1 cellular context compared by ENCODE assay signal in the genomic region with DNA sequence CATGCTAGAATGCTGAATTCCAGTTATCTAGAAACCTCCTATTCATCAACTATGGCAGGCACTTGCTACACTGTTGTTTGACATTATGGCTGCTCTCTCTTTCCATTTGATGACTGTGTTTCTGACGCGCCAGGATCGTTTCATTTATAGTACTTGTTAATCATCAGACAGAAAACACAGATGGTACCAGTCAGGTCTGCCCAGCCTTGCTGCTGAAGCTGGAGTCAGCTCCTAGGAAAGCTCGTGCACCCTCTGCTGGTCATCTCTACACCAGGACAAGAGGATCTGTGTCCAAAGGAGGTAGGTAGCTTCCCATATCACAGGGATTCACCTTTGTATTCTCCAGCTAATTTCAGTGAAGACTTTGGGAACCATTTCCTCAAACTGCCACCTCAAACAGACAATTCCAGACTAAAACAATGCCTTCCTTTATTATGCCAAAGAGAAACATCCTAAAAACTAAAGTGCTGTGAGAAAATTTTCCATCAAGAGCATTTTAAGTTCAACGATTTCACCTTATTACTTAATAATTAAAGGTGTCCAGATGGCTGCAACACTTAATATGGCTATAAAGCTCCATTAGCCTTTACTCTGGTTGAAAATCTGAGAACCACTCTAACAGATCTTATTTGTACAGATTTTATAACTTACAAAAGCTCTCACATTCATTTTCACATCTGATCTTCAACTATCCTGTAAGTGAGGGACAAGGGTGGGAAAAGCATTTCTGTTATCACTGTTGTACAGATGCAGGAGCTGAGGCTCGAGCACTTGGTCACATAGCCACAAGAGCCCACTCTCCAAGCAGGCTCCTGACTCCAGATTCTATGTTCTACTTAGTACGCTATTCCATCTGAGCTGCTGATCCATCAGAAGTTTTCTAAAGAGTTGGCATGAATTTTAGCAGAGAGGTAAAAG.
TF ChIP-seq lines count a peak whose summit lies in the region.

No MANE protein-coding gene starts in this region.

TF ChIP-seq in HCT116, 20 proteins besides CTCF, POLR2A, EP300 and RAD21 (continued from another document):
- TF ChIP-seq, protein P1, sequence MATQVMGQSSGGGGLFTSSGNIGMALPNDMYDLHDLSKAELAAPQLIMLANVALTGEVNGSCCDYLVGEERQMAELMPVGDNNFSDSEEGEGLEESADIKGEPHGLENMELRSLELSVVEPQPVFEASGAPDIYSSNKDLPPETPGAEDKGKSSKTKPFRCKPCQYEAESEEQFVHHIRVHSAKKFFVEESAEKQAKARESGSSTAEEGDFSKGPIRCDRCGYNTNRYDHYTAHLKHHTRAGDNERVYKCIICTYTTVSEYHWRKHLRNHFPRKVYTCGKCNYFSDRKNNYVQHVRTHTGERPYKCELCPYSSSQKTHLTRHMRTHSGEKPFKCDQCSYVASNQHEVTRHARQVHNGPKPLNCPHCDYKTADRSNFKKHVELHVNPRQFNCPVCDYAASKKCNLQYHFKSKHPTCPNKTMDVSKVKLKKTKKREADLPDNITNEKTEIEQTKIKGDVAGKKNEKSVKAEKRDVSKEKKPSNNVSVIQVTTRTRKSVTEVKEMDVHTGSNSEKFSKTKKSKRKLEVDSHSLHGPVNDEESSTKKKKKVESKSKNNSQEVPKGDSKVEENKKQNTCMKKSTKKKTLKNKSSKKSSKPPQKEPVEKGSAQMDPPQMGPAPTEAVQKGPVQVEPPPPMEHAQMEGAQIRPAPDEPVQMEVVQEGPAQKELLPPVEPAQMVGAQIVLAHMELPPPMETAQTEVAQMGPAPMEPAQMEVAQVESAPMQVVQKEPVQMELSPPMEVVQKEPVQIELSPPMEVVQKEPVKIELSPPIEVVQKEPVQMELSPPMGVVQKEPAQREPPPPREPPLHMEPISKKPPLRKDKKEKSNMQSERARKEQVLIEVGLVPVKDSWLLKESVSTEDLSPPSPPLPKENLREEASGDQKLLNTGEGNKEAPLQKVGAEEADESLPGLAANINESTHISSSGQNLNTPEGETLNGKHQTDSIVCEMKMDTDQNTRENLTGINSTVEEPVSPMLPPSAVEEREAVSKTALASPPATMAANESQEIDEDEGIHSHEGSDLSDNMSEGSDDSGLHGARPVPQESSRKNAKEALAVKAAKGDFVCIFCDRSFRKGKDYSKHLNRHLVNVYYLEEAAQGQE (IDR thresholded peaks at IDR 0.05; ENCODE audit: low read depth), result no peak
- TF ChIP-seq ZNF274 (IDR thresholded peaks at IDR 0.05; ENCODE audit: low read depth, low read length), result no peak
- no peak for TF ChIP-seq ELF1 (IDR thresholded peaks at IDR 0.05; ENCODE audit: borderline replicate concordance, low read depth)
- TF ChIP-seq TCF7L2 (IDR thresholded peaks at IDR 0.05; ENCODE audit: borderline replicate concordance, extremely low read depth, insufficient read depth, insufficient read length), result no peak
- no peak for TF ChIP-seq SIN3A (IDR thresholded peaks at IDR 0.05; ENCODE audit: low read depth)
- TF ChIP-seq SP1 (IDR thresholded peaks at IDR 0.05; ENCODE audit: low read depth), result no peak
